In the genomic region with DNA sequence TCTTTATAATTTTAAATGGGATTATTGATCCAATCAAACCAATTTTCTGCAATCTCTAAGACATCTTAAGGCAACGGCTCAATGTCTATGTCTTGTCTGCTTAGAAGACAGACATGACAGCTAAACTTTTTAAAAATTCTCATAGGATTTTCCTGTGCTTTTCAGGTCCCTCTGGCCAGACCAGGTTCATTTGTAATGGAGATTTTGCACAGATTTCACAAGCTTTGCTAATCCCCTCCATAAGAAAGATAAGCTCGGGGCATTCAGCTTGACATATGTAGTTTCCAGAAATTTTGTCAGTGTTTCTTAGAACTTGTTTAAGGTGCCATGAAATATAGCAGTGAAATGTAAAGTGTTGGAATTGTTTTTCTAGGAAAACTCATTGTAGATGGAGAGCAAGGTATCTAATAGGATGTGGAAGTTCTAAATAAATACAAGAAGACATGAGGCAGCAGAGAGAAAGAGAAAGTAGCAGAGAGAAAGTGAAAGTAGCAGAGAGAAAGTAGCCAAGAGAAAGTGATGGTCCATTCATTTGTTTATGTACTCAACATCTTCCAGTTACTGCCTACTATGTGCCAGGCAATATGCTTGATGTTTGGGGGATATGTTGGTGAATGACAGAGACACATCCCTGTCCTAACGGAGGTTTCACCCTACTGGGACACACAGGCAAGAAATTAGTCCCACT, we compare ENCODE assay signal across 22 cellular contexts.
DNase-seq lines count a peak whose midpoint lies in the region; ATAC-seq and TF ChIP-seq lines count a peak whose summit lies in the region.
"Had no signal": no experiment of that assay in that cellular context is flagged by ENCODE, and none has a peak within 500 bp of the region (broad histone marks: within the 10 kb centered on the region; RNA-seq: fewer than 3 reads in every experiment).

No MANE protein-coding gene starts in this region.

- H3K9me3 Mint-ChIP-seq in activated CD4-positive, alpha-beta memory T cell treated with anti-CD3 and anti-CD28 coated beads for 36 hours = peaks cover 20% of the 10 kb centered on the region

- no peaks in the 10 kb centered on the region for H3K36me3 Mint-ChIP-seq in activated CD4-positive, alpha-beta memory T cell treated with anti-CD3 and anti-CD28 coated beads for 36 hours
- H3K36me3 Mint-ChIP-seq: WTC11 had no signal

- H3K4me3 ChIP-seq in GM12865 (ENCODE audit: low read depth, low read length) (no peak overlapping the region), HAP-1 (peak overlapping the region; percentile 8), MG63 (peak overlapping the region; percentile 18), Peyer's patch (no peak overlapping the region)
- H3K4me3 ChIP-seq: prostate gland, SJSA1 had no signal

- no peaks in the 10 kb centered on the region; the same call in 1 of the 2 replicates for H3K9me3 ChIP-seq in HAP-1
- H3K9me3 ChIP-seq in MG63 = no peaks in the 10 kb centered on the region
- no peaks in the 10 kb centered on the region for H3K9me3 ChIP-seq in Peyer's patch
- H3K9me3 ChIP-seq: prostate gland, SJSA1 had no signal

- no peak overlapping the region for H3K27ac Mint-ChIP-seq in activated CD4-positive, alpha-beta memory T cell treated with anti-CD3 and anti-CD28 coated beads for 36 hours
- H3K27ac Mint-ChIP-seq: WTC11 had no signal

- H3K27me3 ChIP-seq in HAP-1 (ENCODE audit: low read depth) (no peaks in the 10 kb centered on the region), MG63 (no peaks in the 10 kb centered on the region), Peyer's patch (no peaks in the 10 kb centered on the region)
- H3K27me3 ChIP-seq: SJSA1 had no signal

- CTCF ChIA-PET in activated CD4-positive, alpha-beta memory T cell treated with anti-CD3 and anti-CD28 coated beads for 36 hours (lab: Charles Lee) = no interaction called here

- ATAC-seq in GM19324 (IDR thresholded peaks at IDR 0.05; ENCODE audit: low FRiP score, unreplicated experiment) = no peak
- ATAC-seq: left colon, WTC11 had no signal

- DNase-seq in GM12865 (ENCODE audit: low read depth) (peak; percentile 9), HAP-1 (ENCODE audit: low spot score in 2 of 2) (peak; percentile 36 to 92), MG63 (no peak), iris pigment epithelial cell (ENCODE audit: low read depth) (peak; percentile 9), iPS-NIHi7 (ENCODE audit: extremely low spot score) (no peak), Peyer's patch (no peak)
- no peak for DNase-seq in activated CD4-positive, alpha-beta memory T cell treated with anti-CD3 and anti-CD28 coated beads for 36 hours
- DNase-seq: AML-193; Calu3; dermis blood vessel endothelial cell; H7; left colon; NCI-H1436 treated with DMSO at 0.1 percent for 48 hours; NCI-H2227 treated with DMSO at 0.1 percent for 48 hours; NK-92 treated with Interleukin-12 subunit alpha and Interleukin-12 subunit beta, amount 100 ng/mL, for 24 hours; T-helper 2 cell had no signal

- H3K27ac ChIP-seq in Peyer's patch = no peak overlapping the region
- H3K27ac ChIP-seq: epithelial cell of prostate, prostate gland, SJSA1 had no signal

- H3K4me3 Mint-ChIP-seq in activated CD4-positive, alpha-beta memory T cell treated with anti-CD3 and anti-CD28 coated beads for 36 hours = no peak overlapping the region
- H3K4me3 Mint-ChIP-seq: neural crest cell, WTC11 had no signal

- TF ChIP-seq POLR2A in Peyer's patch (IDR thresholded peaks at IDR 0.05) = no peak

- intact Hi-C loops in activated CD4-positive, alpha-beta memory T cell treated with anti-CD3 and anti-CD28 coated beads for 36 hours (cut with micrococcal nuclease) = no loop called here

- no peaks in the 10 kb centered on the region for H3K4me1 Mint-ChIP-seq in activated CD4-positive, alpha-beta memory T cell treated with anti-CD3 and anti-CD28 coated beads for 36 hours (ENCODE audit: low read depth)
- H3K4me1 Mint-ChIP-seq: neural crest cell had no signal

- TF ChIP-seq CTCF in GM12865 (IDR thresholded peaks at IDR 0.05; ENCODE audit: insufficient read depth, low read depth, low read length, missing control alignments) = no peak
- TF ChIP-seq CTCF in Peyer's patch (IDR thresholded peaks at IDR 0.05) = no peak

- in situ Hi-C loops in HAP-1 (cut with MboI; ENCODE audit: low sequenced_read_pairs) = no loop called here

- H3K27me3 Mint-ChIP-seq in activated CD4-positive, alpha-beta memory T cell treated with anti-CD3 and anti-CD28 coated beads for 36 hours = no peaks in the 10 kb centered on the region

- POLR2A ChIA-PET in activated CD4-positive, alpha-beta memory T cell treated with anti-CD3 and anti-CD28 coated beads for 36 hours (lab: Charles Lee) = no interaction called here

- H3K4me1 ChIP-seq in HAP-1 = peaks cover 16% of the 10 kb centered on the region
- H3K4me1 ChIP-seq in Peyer's patch = no peaks in the 10 kb centered on the region
- H3K4me1 ChIP-seq: prostate gland, SJSA1 had no signal

- H3K36me3 ChIP-seq in HAP-1 (replicated peaks) (no peaks in the 10 kb centered on the region), MG63 (no peaks in the 10 kb centered on the region), Peyer's patch (no peaks in the 10 kb centered on the region)
- H3K36me3 ChIP-seq: prostate gland, SJSA1 had no signal

Comparison
In these comparisons a context has a peak if more than half of its experiments do, and no peak if none do; other contexts are left out.
1. DNase-seq: peak in GM12865 (single experiment), HAP-1 (2 of 2) and iris pigment epithelial cell (single experiment); none in MG63 (single experiment), iPS-NIHi7 (single experiment), Peyer's patch (0 of 3) and activated CD4-positive, alpha-beta memory T cell treated with anti-CD3 and anti-CD28 coated beads for 36 hours (single experiment).
2. H3K4me3 ChIP-seq: peak in HAP-1 (single experiment) and MG63 (single experiment); none in GM12865 (single experiment) and Peyer's patch (0 of 4).